Comparison of ENCODE assay signal across 1 cellular context in genomic region chr9:97438666-97439065, GRCh38.
A peak's percentile ranks its signal among the peaks of the same experiment; 100 is the strongest.
TF ChIP-seq lines count a peak whose summit lies in the region.

No MANE protein-coding gene starts in this region.

TF ChIP-seq in liver, 16 proteins besides CTCF, POLR2A, EP300 and RAD21:
- TF ChIP-seq, protein P1, sequence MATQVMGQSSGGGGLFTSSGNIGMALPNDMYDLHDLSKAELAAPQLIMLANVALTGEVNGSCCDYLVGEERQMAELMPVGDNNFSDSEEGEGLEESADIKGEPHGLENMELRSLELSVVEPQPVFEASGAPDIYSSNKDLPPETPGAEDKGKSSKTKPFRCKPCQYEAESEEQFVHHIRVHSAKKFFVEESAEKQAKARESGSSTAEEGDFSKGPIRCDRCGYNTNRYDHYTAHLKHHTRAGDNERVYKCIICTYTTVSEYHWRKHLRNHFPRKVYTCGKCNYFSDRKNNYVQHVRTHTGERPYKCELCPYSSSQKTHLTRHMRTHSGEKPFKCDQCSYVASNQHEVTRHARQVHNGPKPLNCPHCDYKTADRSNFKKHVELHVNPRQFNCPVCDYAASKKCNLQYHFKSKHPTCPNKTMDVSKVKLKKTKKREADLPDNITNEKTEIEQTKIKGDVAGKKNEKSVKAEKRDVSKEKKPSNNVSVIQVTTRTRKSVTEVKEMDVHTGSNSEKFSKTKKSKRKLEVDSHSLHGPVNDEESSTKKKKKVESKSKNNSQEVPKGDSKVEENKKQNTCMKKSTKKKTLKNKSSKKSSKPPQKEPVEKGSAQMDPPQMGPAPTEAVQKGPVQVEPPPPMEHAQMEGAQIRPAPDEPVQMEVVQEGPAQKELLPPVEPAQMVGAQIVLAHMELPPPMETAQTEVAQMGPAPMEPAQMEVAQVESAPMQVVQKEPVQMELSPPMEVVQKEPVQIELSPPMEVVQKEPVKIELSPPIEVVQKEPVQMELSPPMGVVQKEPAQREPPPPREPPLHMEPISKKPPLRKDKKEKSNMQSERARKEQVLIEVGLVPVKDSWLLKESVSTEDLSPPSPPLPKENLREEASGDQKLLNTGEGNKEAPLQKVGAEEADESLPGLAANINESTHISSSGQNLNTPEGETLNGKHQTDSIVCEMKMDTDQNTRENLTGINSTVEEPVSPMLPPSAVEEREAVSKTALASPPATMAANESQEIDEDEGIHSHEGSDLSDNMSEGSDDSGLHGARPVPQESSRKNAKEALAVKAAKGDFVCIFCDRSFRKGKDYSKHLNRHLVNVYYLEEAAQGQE (IDR thresholded peaks at IDR 0.05) = no peak
- TF ChIP-seq, protein P2, sequence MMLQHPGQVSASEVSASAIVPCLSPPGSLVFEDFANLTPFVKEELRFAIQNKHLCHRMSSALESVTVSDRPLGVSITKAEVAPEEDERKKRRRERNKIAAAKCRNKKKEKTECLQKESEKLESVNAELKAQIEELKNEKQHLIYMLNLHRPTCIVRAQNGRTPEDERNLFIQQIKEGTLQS (IDR thresholded peaks at IDR 0.05) = peak; percentile 69
